Comparison of ENCODE assay signal across 23 cellular contexts in the genomic region with DNA sequence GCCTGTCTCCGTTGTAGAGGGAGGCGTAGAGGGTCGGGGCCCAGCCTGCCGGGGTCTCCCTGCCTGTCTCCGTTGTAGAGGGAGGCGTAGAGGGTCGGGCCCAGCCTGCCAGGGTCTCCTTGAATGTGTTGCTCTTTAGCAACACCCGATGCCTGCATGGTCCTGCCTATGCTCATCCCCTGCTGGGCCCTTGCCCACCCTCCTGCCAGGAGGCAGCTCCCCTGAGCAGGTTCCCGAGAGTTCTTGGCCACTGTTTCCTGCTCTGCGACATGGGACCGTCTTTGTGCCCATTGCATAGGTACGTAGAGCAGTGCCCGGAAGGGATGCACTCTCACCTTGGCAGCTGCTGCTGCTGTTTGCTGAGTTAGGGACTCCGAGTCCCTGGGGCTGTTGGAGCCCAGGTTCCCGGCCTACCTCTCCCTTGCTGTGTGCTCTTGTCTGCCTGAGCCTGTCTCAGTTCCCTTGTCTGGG. TPM values are rescaled to one million over a fixed set of nuclear protein-coding genes. Genes with fewer than 3 reads are reported as not detected.
DNase-seq lines count a peak whose midpoint lies in the region; ATAC-seq, FAIRE-seq and TF ChIP-seq lines count a peak whose summit lies in the region.
"Had no signal": no experiment of that assay in that cellular context is flagged by ENCODE, and none has a peak within 500 bp of the region (broad histone marks: within the 10 kb centered on the region; RNA-seq: fewer than 3 reads in every experiment).

No MANE protein-coding gene starts in this region.

- H3K36me3 ChIP-seq in right lobe of liver (no peaks in the 10 kb centered on the region), HepG2 (replicated peaks in 1 of 2; ENCODE audit: control insufficient read depth in 1 of 2, insufficient read depth in 2 of 2, low read length in 2 of 2) (no peaks in the 10 kb centered on the region), adrenal gland (replicated peaks in 1 of 2) (no peaks in the 10 kb centered on the region), mesendoderm (ENCODE audit: control insufficient read depth, insufficient read depth, low read length) (no peaks in the 10 kb centered on the region), spleen (no peaks in the 10 kb centered on the region), hepatocyte (replicated peaks; ENCODE audit: insufficient read depth, low read depth) (no peaks in the 10 kb centered on the region)
- H3K36me3 ChIP-seq: breast epithelium had no signal

- POLR2A ChIA-PET in HepG2 (lab: Yijun Ruan, JAX), result no interaction called here

- H3K9ac ChIP-seq in HepG2 (ENCODE audit: insufficient read depth, low read depth, low read length), result no peak overlapping the region
- H3K9ac ChIP-seq in mesendoderm (ENCODE audit: low read length), result no peak overlapping the region
- H3K9ac ChIP-seq: parathyroid adenoma had no signal

- H3K27ac ChIP-seq in right lobe of liver, result no peak overlapping the region
- H3K27ac ChIP-seq in HepG2 (ENCODE audit: extremely low read length, insufficient read depth, low read length), result no peak overlapping the region
- H3K27ac ChIP-seq in adrenal gland, result no peak overlapping the region
- no peak overlapping the region for H3K27ac ChIP-seq in mesendoderm (ENCODE audit: low read depth, low read length)
- H3K27ac ChIP-seq in spleen, result no peak overlapping the region
- no peak overlapping the region for H3K27ac ChIP-seq in hepatocyte
- H3K27ac ChIP-seq: breast epithelium, HL-60, parathyroid adenoma, SK-N-MC, VCaP had no signal

- no TSS peak for BruUV-seq in HepG2 (replicated peaks; lab: Mats Ljungman, UMichigan)

- TF ChIP-seq POLR2A in right lobe of liver (IDR thresholded peaks at IDR 0.05), result no peak
- TF ChIP-seq POLR2A in HepG2 (IDR thresholded peaks at IDR 0.05; ENCODE audit: insufficient read depth in 1 of 2, low read depth in 2 of 2, low read length in 2 of 2), result no peak
- no peak for TF ChIP-seq POLR2A in adrenal gland (IDR thresholded peaks at IDR 0.05)
- TF ChIP-seq POLR2A in spleen (IDR thresholded peaks at IDR 0.05), result no peak

- H2BK15ac ChIP-seq in mesendoderm (replicated peaks; ENCODE audit: low read depth), result no peak overlapping the region

- H4K20me1 ChIP-seq in HepG2 (ENCODE audit: insufficient read depth, low read length), result 0 out of 2 replicates have a peak, but pooled peaks cover 2% of the 10 kb centered on the region
- H4K20me1 ChIP-seq in hepatocyte (ENCODE audit: insufficient read depth, poor library complexity, severe bottlenecking), result no peaks in the 10 kb centered on the region

- peak overlapping the region; percentile 42 for H3K56ac ChIP-seq in mesendoderm (ENCODE audit: low read length)

- intact Hi-C loops in right lobe of liver (cut with DNase I), result loop anchor here in 1 of 2 donors (5.0 kb wide), 1 partner anchor 426 kb away; no protein-coding TSS in a partner anchor
- intact Hi-C loops in HepG2 (cut with micrococcal nuclease; ENCODE audit: unreplicated experiment), result no loop called here
- intact Hi-C loops in adrenal gland (cut with DNase I), result no loop called here
- intact Hi-C loops in spleen (cut with DNase I; ENCODE audit: low total_unique reads), result no loop called here

- H3K4me1 ChIP-seq in right lobe of liver (peaks cover 0 to 16% (median 0%) of the 10 kb centered on the region in 4 donors), HepG2 (ENCODE audit: insufficient read depth, low read length) (no peaks in the 10 kb centered on the region), adrenal gland (replicated peaks in 1 of 2) (peaks cover 0 to 14% of the 10 kb centered on the region in 2 donors), mesendoderm (ENCODE audit: control insufficient read depth, low read depth, low read length) (no peaks in the 10 kb centered on the region), spleen (peaks cover 15 to 66% (median 38%) of the 10 kb centered on the region in 6 donors), hepatocyte (ENCODE audit: insufficient read depth) (peaks cover 28% of the 10 kb centered on the region)

- no peak overlapping the region for H2AK5ac ChIP-seq in mesendoderm (ENCODE audit: low read length)

- no peak overlapping the region for H2BK5ac ChIP-seq in mesendoderm (ENCODE audit: low read length)

- DNase-seq in right lobe of liver, result peak in 2 of 3 donors; percentile 14 to 44
- DNase-seq in HepG2 (ENCODE audit: low spot score), result no peak
- peak in 5 of 7 donors; percentile 4 to 47 (median 8) for DNase-seq in adrenal gland
- no peak for DNase-seq in mesendoderm
- peak; percentile 62 for DNase-seq in spleen
- DNase-seq in dedifferentiated amniotic fluid mesenchymal stem cell (ENCODE audit: extremely low spot score), result no peak
- no peak for DNase-seq in NCI-H2107 (lab: John Stamatoyannopoulos, UW)
- DNase-seq in hepatocyte (ENCODE audit: low spot score), result no peak
- DNase-seq: activated CD4-positive, alpha-beta memory T cell treated with anti-CD3 and anti-CD28 coated beads for 36 hours; NCI-H187 treated with DMSO at 0.1 percent for 48 hours; trophoblast cell had no signal

- no peak for TF ChIP-seq EP300 in HepG2 (IDR thresholded peaks at IDR 0.05; ENCODE audit: low read depth in 2 of 2, low read length in 2 of 2)
- no peak for TF ChIP-seq EP300 in HepG2 (CRISPR knock-in tag; IDR thresholded peaks at IDR 0.05; ENCODE audit: borderline replicate concordance)

- H3K23ac ChIP-seq in mesendoderm (ENCODE audit: low read length), result peak overlapping the region; percentile 45

- no peak overlapping the region for H3K4me2 ChIP-seq in HepG2 (ENCODE audit: low read depth, low read length)
- no peak overlapping the region for H3K4me2 ChIP-seq in mesendoderm (ENCODE audit: low read length)
- H3K4me2 ChIP-seq in hepatocyte, result no peak overlapping the region

- ATAC-seq in right lobe of liver (no peak), HepG2 (no peak)
- ATAC-seq: natural killer cell treated with Interleukin-12 subunit alpha and Interleukin-12 subunit beta and Interleukin-15 and Interleukin-18, amount 100 ng/mL, for 72 hours had no signal

- H3K4ac ChIP-seq in mesendoderm (ENCODE audit: low read depth, low read length), result no peak overlapping the region

- H3K27me3 ChIP-seq in right lobe of liver (peaks cover 0 to 20% of the 10 kb centered on the region in 2 donors), HepG2 (ENCODE audit: control insufficient read depth in 1 of 2, insufficient read depth in 2 of 2, low read length in 2 of 2) (peaks cover 14 to 81% of the 10 kb centered on the region in 2 experiments; a peak in 4 of 5 replicates), adrenal gland (peaks cover 25% of the 10 kb centered on the region), mesendoderm (ENCODE audit: insufficient read depth, low read length, poor library complexity) (peaks cover 7% of the 10 kb centered on the region), spleen (replicated peaks in 1 of 7) (peaks cover 0 to 68% (median 36%) of the 10 kb centered on the region in 7 donors), hepatocyte (peaks cover 15% of the 10 kb centered on the region)

- no peak overlapping the region for H4K8ac ChIP-seq in mesendoderm (ENCODE audit: low read depth, low read length)

- H3K9me3 ChIP-seq in right lobe of liver (no peaks in the 10 kb centered on the region), HepG2 (ENCODE audit: low read length) (no peaks in the 10 kb centered on the region), adrenal gland (replicated peaks in 1 of 3) (no peaks in the 10 kb centered on the region), spleen (no peaks in the 10 kb centered on the region), hepatocyte (ENCODE audit: low read depth) (no peaks in the 10 kb centered on the region)
- H3K9me3 ChIP-seq: breast epithelium had no signal

- CTCF ChIA-PET in HepG2 (lab: Yijun Ruan, JAX; ENCODE audit: low intra/inter-chr PET ratio, low total read pairs), result no interaction called here

- no peak for FAIRE-seq in HepG2 (lab: Jason Lieb, UNC)
- FAIRE-seq: GM12891, H54 had no signal

- TF ChIP-seq CTCF in right lobe of liver (IDR thresholded peaks at IDR 0.05) (no peak), HepG2 (CRISPR knock-in tag; IDR thresholded peaks at IDR 0.05) (no peak), adrenal gland (IDR thresholded peaks at IDR 0.05) (no peak), spleen (IDR thresholded peaks at IDR 0.05 in 8 of 11, conservative IDR thresholded peaks at IDR 0.05 in 3 of 11) (no peak), hepatocyte (IDR thresholded peaks at IDR 0.05; ENCODE audit: poor library complexity) (no peak)

- no peak overlapping the region for H3K4me3 ChIP-seq in right lobe of liver
- no peak overlapping the region for H3K4me3 ChIP-seq in HepG2 (replicated peaks in 1 of 3; ENCODE audit: insufficient read depth in 1 of 3, low read depth in 2 of 3, low read length in 3 of 3)
- no peak overlapping the region for H3K4me3 ChIP-seq in adrenal gland
- no peak overlapping the region for H3K4me3 ChIP-seq in mesendoderm (ENCODE audit: low read length)
- H3K4me3 ChIP-seq in spleen, result no peak overlapping the region
- no peak overlapping the region for H3K4me3 ChIP-seq in hepatocyte
- H3K4me3 ChIP-seq: breast epithelium, SK-N-MC had no signal

- 73% methylated on average over 4 of the region's 15 CpGs for WGBS in right lobe of liver (ENCODE audit: insufficient coverage, low coverage, low lambda C conversion rate, missing lambda C conversion rate)
- whole genome bisulfite sequencing in HepG2 (ENCODE audit: low lambda C conversion rate), result 42% methylated on average over 2 of the region's 15 CpGs
- 85 to 92% (median 88%) methylated on average over 8 to 15 of the region's 15 CpGs for WGBS in adrenal gland, 4 donors
- no CpG with 5 or more reads among the region's 15 CpGs for WGBS in mesendoderm (ENCODE audit: extremely low coverage, insufficient coverage, low lambda C conversion rate)
- WGBS in spleen, 5 donors, result 80 to 93% (median 89%) methylated on average over 12 to 15 of the region's 15 CpGs
- WGBS in hepatocyte (ENCODE audit: low lambda C conversion rate, missing lambda C conversion rate), result 89% methylated on average over 12 of the region's 15 CpGs

- in situ Hi-C loops in HepG2 (cut with HindIII; ENCODE audit: extremely low pct_ligation_motif_present, low pct_unique_long_range_greater_than_20kb), result no loop called here

- H3K79me2 ChIP-seq in HepG2 (ENCODE audit: insufficient read depth, low read length), result no peaks in the 10 kb centered on the region
- peaks cover 23% of the 10 kb centered on the region for H3K79me2 ChIP-seq in mesendoderm (ENCODE audit: control insufficient read depth, insufficient read depth, low read length)
- peaks cover 2% of the 10 kb centered on the region for H3K79me2 ChIP-seq in hepatocyte
- H3K79me2 ChIP-seq: parathyroid adenoma had no signal

- H3K79me1 ChIP-seq in mesendoderm (ENCODE audit: low read length), result peaks cover 13% of the 10 kb centered on the region

- no peak overlapping the region for H3K18ac ChIP-seq in mesendoderm (ENCODE audit: low read length)

- no peak overlapping the region for H4K5ac ChIP-seq in mesendoderm (ENCODE audit: low read length)

- no peak overlapping the region for H2BK120ac ChIP-seq in mesendoderm (ENCODE audit: low read depth, low read length)

- no peak for TF ChIP-seq RAD21 in HepG2 (CRISPR knock-in tag; IDR thresholded peaks at IDR 0.05)

- no peak overlapping the region for H2AFZ ChIP-seq in HepG2 (ENCODE audit: low read length)
- H2AFZ ChIP-seq in hepatocyte, result no peak overlapping the region
- H2AFZ ChIP-seq: parathyroid adenoma had no signal

- H3K9me2 ChIP-seq in hepatocyte (replicated peaks; ENCODE audit: insufficient read depth), result no peaks in the 10 kb centered on the region

RNA-seq across cellular contexts. Expression of gene KIF26A, which starts 3.3 kb away (rescaled TPM):
- total RNA-seq in right lobe of liver (1 to 10 TPM in 4 of 6 experiments, under 1 TPM in 2; 0.79 to 1.5 (median 1.1) TPM), HepG2 (2016; rRNA removed; fragmentation: Illumina TruSeq; extraction: Trizol) (not detected in 2 replicates), adrenal gland (10 to 100 TPM in 4 of 8 donors, 1 to 10 TPM in 4; 3.6 to 23.9 (median 9.4) TPM), spleen (10 to 100 TPM in 4 of 7 donors, 1 to 10 TPM in 3; 7.4 to 21.9 (median 10.3) TPM), hepatocyte (5.0 and 6.1 TPM in 2 replicates)
- total RNA-seq in HepG2 (2016; cell fraction: cytosol; rRNA removed; fragmentation: Illumina TruSeq; extraction: Trizol; ENCODE audit: low read depth), result not detected in 2 replicates
- total RNA-seq in HepG2 (2016; cell fraction: insoluble cytoplasmic fraction; rRNA removed; fragmentation: Illumina TruSeq; extraction: Trizol), result not detected in 2 replicates
- total RNA-seq in HepG2 (2016; cell fraction: membrane; rRNA removed; fragmentation: Illumina TruSeq; extraction: Trizol), result not detected in 2 replicates
- not detected in 2 replicates for total RNA-seq in HepG2 (2016; cell fraction: nucleus; rRNA removed; fragmentation: Illumina TruSeq; extraction: Trizol)
- polyA plus RNA-seq in HepG2 (2011; rRNA removed) (not detected in 2 replicates), adrenal gland (10 to 100 TPM in 1 of 3 donors, 1 to 10 TPM in 1, under 1 TPM in 1; 0.49 to 16.1 (median 2.5) TPM), spleen (1 to 10 TPM in 2 of 3 donors, under 1 TPM in 1; 0.72 to 7.8 (median 1.2) TPM), hepatocyte (3.5 and 4.4 TPM in 2 replicates)
- polyA plus RNA-seq in HepG2 (2011; cell fraction: cytosol; rRNA removed), result not detected in 2 replicates
- polyA plus RNA-seq in HepG2 (2011; cell fraction: nucleus; rRNA removed), result not detected in 2 replicates
- polyA plus RNA-seq in HepG2 (2012), result not detected in 2 replicates
- not detected in 2 replicates for polyA plus RNA-seq in HepG2 (2016; cell fraction: cytosol; fragmentation: Illumina TruSeq; extraction: Trizol; ENCODE audit: low read depth)
- polyA plus RNA-seq in HepG2 (2016; cell fraction: insoluble cytoplasmic fraction; fragmentation: Illumina TruSeq; extraction: Trizol; ENCODE audit: low read depth), result not detected in 2 replicates
- polyA plus RNA-seq in HepG2 (2016; cell fraction: membrane; fragmentation: Illumina TruSeq; extraction: Trizol; ENCODE audit: low read depth), result not detected in 2 replicates
- polyA plus RNA-seq in HepG2 (2016; cell fraction: nucleus; fragmentation: Illumina TruSeq; extraction: Trizol; ENCODE audit: insufficient read depth, low read depth), result not detected in 2 replicates
- 0.02 and 12.4 TPM in 2 replicates for polyA minus RNA-seq in HepG2 (2011; rRNA and poly(A)+ RNA removed; ENCODE audit: low replicate concordance)
- polyA minus RNA-seq in HepG2 (2011; cell fraction: cytosol; rRNA and poly(A)+ RNA removed), result 0.18 and 0.30 TPM in 2 replicates
- 0.13 TPM in 1 of 2 replicates, not detected in the other for polyA minus RNA-seq in HepG2 (2011; cell fraction: nucleus; rRNA and poly(A)+ RNA removed)
- polyA plus RNA-seq in mesendoderm (2013, experiment 1 of 2), result 6.3 TPM
- polyA plus RNA-seq in mesendoderm (2013, experiment 2 of 2), result 6.3 TPM
- total RNA-seq: LHCN-M2; natural killer cell treated with Interleukin-12 subunit alpha and Interleukin-12 subunit beta and Interleukin-15 and Interleukin-18, amount 100 ng/mL, for 72 hours had no signal

RNA-seq across cellular contexts. Expression of gene ASPG, which starts 56.2 kb away (rescaled TPM):
- total RNA-seq in right lobe of liver, result 100 to 1,000 TPM in 3 of 6 experiments, 10 to 100 TPM in 3; 37.3 to 232 (median 110) TPM
- not detected in 2 replicates for total RNA-seq in HepG2 (2016; rRNA removed; fragmentation: Illumina TruSeq; extraction: Trizol)
- total RNA-seq in HepG2 (2016; cell fraction: cytosol; rRNA removed; fragmentation: Illumina TruSeq; extraction: Trizol; ENCODE audit: low read depth), result not detected in 2 replicates
- not detected in 2 replicates for total RNA-seq in HepG2 (2016; cell fraction: insoluble cytoplasmic fraction; rRNA removed; fragmentation: Illumina TruSeq; extraction: Trizol)
- not detected in 2 replicates for total RNA-seq in HepG2 (2016; cell fraction: membrane; rRNA removed; fragmentation: Illumina TruSeq; extraction: Trizol)
- total RNA-seq in HepG2 (2016; cell fraction: nucleus; rRNA removed; fragmentation: Illumina TruSeq; extraction: Trizol), result not detected in 2 replicates
- polyA plus RNA-seq in HepG2 (2011; rRNA removed), result not detected in 2 replicates
- polyA plus RNA-seq in HepG2 (2011; cell fraction: cytosol; rRNA removed), result not detected in 2 replicates
- not detected in 2 replicates for polyA plus RNA-seq in HepG2 (2011; cell fraction: nucleus; rRNA removed)
- not detected in 2 replicates for polyA plus RNA-seq in HepG2 (2012)
- not detected in 2 replicates for polyA plus RNA-seq in HepG2 (2016; cell fraction: cytosol; fragmentation: Illumina TruSeq; extraction: Trizol; ENCODE audit: low read depth)
- not detected in 2 replicates for polyA plus RNA-seq in HepG2 (2016; cell fraction: insoluble cytoplasmic fraction; fragmentation: Illumina TruSeq; extraction: Trizol; ENCODE audit: low read depth)
- polyA plus RNA-seq in HepG2 (2016; cell fraction: membrane; fragmentation: Illumina TruSeq; extraction: Trizol; ENCODE audit: low read depth), result not detected in 2 replicates
- polyA plus RNA-seq in HepG2 (2016; cell fraction: nucleus; fragmentation: Illumina TruSeq; extraction: Trizol; ENCODE audit: insufficient read depth, low read depth), result not detected in 2 replicates
- 0.37 TPM in 1 of 2 replicates, not detected in the other for polyA minus RNA-seq in HepG2 (2011; rRNA and poly(A)+ RNA removed; ENCODE audit: low replicate concordance)
- polyA minus RNA-seq in HepG2 (2011; cell fraction: cytosol; rRNA and poly(A)+ RNA removed), result not detected in 2 replicates
- polyA minus RNA-seq in HepG2 (2011; cell fraction: nucleus; rRNA and poly(A)+ RNA removed), result not detected in 2 replicates
- total RNA-seq in adrenal gland, result 1 to 10 TPM in 7 of 8 donors, under 1 TPM in 1; 0.77 to 9.1 (median 3.3) TPM
- 1 to 10 TPM in 2 of 3 donors, under 1 TPM in 1; 0.07 to 7.6 (median 6.0) TPM for polyA plus RNA-seq in adrenal gland
- polyA plus RNA-seq in mesendoderm (2013, experiment 1 of 2), result 0.01 TPM
- polyA plus RNA-seq in mesendoderm (2013, experiment 2 of 2), result 0.08 TPM
- under 1 TPM in 4 of 7 donors, not detected in 3; 0.09 to 0.28 (median 0.18) TPM for total RNA-seq in spleen
- polyA plus RNA-seq in spleen, result under 1 TPM; 0.05 to 0.67 (median 0.32) TPM
- 4.9 and 5.9 TPM in 2 replicates for total RNA-seq in hepatocyte
- polyA plus RNA-seq in hepatocyte, result 14.7 and 20.3 TPM in 2 replicates
- total RNA-seq: activated CD4-positive, alpha-beta memory T cell treated with anti-CD3 and anti-CD28 coated beads for 36 hours; Daoy; fibroblast of lung; glomerular endothelial cell; natural killer cell treated with Interleukin-12 subunit alpha and Interleukin-12 subunit beta and Interleukin-15 and Interleukin-18, amount 100 ng/mL, for 72 hours had no signal
- polyA plus RNA-seq: fibroblast of lung had no signal

Comparison
In these comparisons a context has a peak if more than half of its experiments do, and no peak if none do; other contexts are left out.
1. DNase-seq: peak in right lobe of liver (2 of 3), adrenal gland (5 of 7) and spleen (single experiment); none in HepG2 (single experiment), mesendoderm (single experiment), dedifferentiated amniotic fluid mesenchymal stem cell (single experiment), NCI-H2107 (single experiment) and hepatocyte (single experiment).